Comparison of ENCODE assay signal across 20 cellular contexts in the genomic region with DNA sequence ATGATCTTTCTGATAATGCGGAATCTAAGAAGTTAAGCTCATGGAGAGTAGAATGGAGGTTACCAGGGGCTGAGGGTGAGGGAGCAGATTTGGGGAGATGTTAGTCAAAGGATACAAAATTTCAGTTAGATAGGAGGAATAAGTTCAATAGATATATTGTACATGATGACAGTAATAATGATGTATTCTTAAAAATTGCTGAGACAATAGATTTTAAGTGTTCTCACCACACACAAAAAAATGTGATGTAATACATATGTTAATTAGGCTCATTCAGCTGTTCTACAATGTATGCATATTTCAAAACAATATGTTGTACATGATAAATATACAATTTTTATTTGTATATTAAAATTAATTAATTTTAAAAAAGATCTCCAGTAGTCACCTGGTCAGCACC.
"Had no signal": no experiment of that assay in that cellular context is flagged by ENCODE, and none has a peak within 500 bp of the region (broad histone marks: within the 10 kb centered on the region; RNA-seq: fewer than 3 reads in every experiment).

No MANE protein-coding gene starts in this region.

- H3K9me3 ChIP-seq: lower lobe of right lung, neutrophil, pancreas, stomach, tibial nerve, upper lobe of left lung had no signal

- H3K27me3 ChIP-seq: dorsolateral prefrontal cortex, neutrophil, pancreas, stomach, tibial nerve, upper lobe of left lung had no signal

- FAIRE-seq: colon, frontal cortex, keratinocyte, pancreas, urothelium cell line had no signal

- H3K4me1 Mint-ChIP-seq: natural killer cell; stimulated activated effector memory CD8-positive, alpha-beta T cell treated with anti-CD3 and anti-CD28 coated beads, Interleukin-12 subunit alpha, Interleukin-12 subunit beta, amount 100 ng/mL, for 72 hours had no signal

- ATAC-seq: lower lobe of right lung; natural killer cell; pancreas; stimulated activated effector memory CD8-positive, alpha-beta T cell treated with anti-CD3 and anti-CD28 coated beads, Interleukin-12 subunit alpha, Interleukin-12 subunit beta, amount 100 ng/mL, for 72 hours had no signal

- H3K27ac Mint-ChIP-seq: stimulated activated effector memory CD8-positive, alpha-beta T cell treated with anti-CD3 and anti-CD28 coated beads, Interleukin-12 subunit alpha, Interleukin-12 subunit beta, amount 100 ng/mL, for 72 hours had no signal

- H3K27ac ChIP-seq: neutrophil, pancreas had no signal

- H3K9me3 Mint-ChIP-seq: natural killer cell; neural crest cell; stimulated activated effector memory CD8-positive, alpha-beta T cell treated with anti-CD3 and anti-CD28 coated beads, Interleukin-12 subunit alpha, Interleukin-12 subunit beta, amount 100 ng/mL, for 72 hours had no signal

- H3K4me3 ChIP-seq: dorsolateral prefrontal cortex, lower lobe of right lung, pancreas, stomach, tibial nerve, upper lobe of left lung had no signal

- H3K4me3 Mint-ChIP-seq: natural killer cell; neural crest cell; stimulated activated effector memory CD8-positive, alpha-beta T cell treated with anti-CD3 and anti-CD28 coated beads, Interleukin-12 subunit alpha, Interleukin-12 subunit beta, amount 100 ng/mL, for 72 hours had no signal

- DNase-seq: dorsolateral prefrontal cortex; effector CD4-positive, alpha-beta T cell; head of caudate nucleus; left ventricle myocardium superior; lower lobe of right lung; natural killer cell; pancreas; stimulated activated CD4-positive, alpha-beta T cell treated with anti-CD3 and anti-CD28 coated beads, Interleukin-2, amount 100 ng/mL, for 24 hours; stimulated activated CD4-positive, alpha-beta T cell treated with anti-CD3 and anti-CD28 coated beads, Interleukin-4, amount 100 ng/mL, for 24 hours; stimulated activated naive CD4-positive, alpha-beta T cell treated with Interleukin-2 at 50 U/mL for 16 hours; stomach; upper lobe of left lung had no signal
